ENCODE assay signal across 34 cellular contexts in genomic region chr2:129860088-129860487, GRCh38.
"Had no signal": no experiment of that assay in that cellular context is flagged by ENCODE, and none has a peak within 500 bp of the region (broad histone marks: within the 10 kb centered on the region; RNA-seq: fewer than 3 reads in every experiment).

No MANE protein-coding gene starts in this region.

- H3K36me3 ChIP-seq: MG63 had no signal

- H3K4me2 ChIP-seq: KMS-11 had no signal

- H3K4me3 ChIP-seq: MG63 had no signal

- H3K9me3 ChIP-seq: MG63 had no signal

- H3K9ac ChIP-seq: KMS-11 had no signal

- DNase-seq: Karpas-422, Kasumi-1, MG63, MM.1S, MV-4-11, NCI-H1048, NCI-H1092, NCI-H1092 treated with DMSO at 0.1 percent for 48 hours, NCI-H1105, NCI-H1105 treated with DMSO at 0.1 percent for 48 hours, NCI-H1417, NCI-H1417 treated with DMSO at 0.1 percent for 48 hours, NCI-H1436, NCI-H1436 treated with DMSO at 0.1 percent for 48 hours, NCI-H146, NCI-H1694, NCI-H1694 treated with DMSO at 0.1 percent for 48 hours, NCI-H187, NCI-H187 treated with DMSO at 0.1 percent for 48 hours, NCI-H1930, NCI-H2029, NCI-H2029 treated with DMSO at 0.1 percent for 48 hours, NCI-H2081, NCI-H2081 treated with DMSO at 0.1 percent for 48 hours, NCI-H2107, NCI-H2171, NCI-H2171 treated with DMSO at 0.1 percent for 48 hours, NCI-H2227 treated with DMSO at 0.1 percent for 48 hours, NCI-H226, NCI-H345, NCI-H446, NCI-H446 treated with DMSO at 0.1 percent for 48 hours, NCI-H510A had no signal

- H3K27me3 ChIP-seq: MG63 had no signal

- H3K27ac ChIP-seq: KMS-11 had no signal
